ENCODE assay signal across 8 cellular contexts in genomic region chr2:113889471-113890252, GRCh38. TPM values are rescaled to one million over a fixed set of nuclear protein-coding genes. Genes with fewer than 3 reads are reported as not detected.
DNase-seq lines count a peak whose midpoint lies in the region; ATAC-seq lines count a peak whose summit lies in the region.

ACTR3 (plus strand) TSS chr2:113890089; CDS start chr2:113890280, 191 bp downstream.

- intact Hi-C loops in left colon (cut with DNase I, micrococcal nuclease) = loop anchor here in 1 of 2 donors (2.0 kb wide), 1 partner anchor 133 kb away; the partner anchor contains the start of gene SLC35F5

- ATAC-seq in GM19351 (IDR thresholded peaks at IDR 0.05; ENCODE audit: unreplicated experiment) = peak; percentile 42
- ATAC-seq in HG03521 (IDR thresholded peaks at IDR 0.05; ENCODE audit: unreplicated experiment) = peak; percentile 58
- peak; percentile 91 for ATAC-seq in left colon

- DNase-seq in C1 segment of cervical spinal cord (lab: John Stamatoyannopoulos, UW) = peak; percentile 90 to 99 (median 98)
- DNase-seq in NCI-H748 (lab: John Stamatoyannopoulos, UW; ENCODE audit: unreplicated experiment) = peak; percentile 96
- peak; percentile 97 for DNase-seq in activated CD4-positive, alpha-beta T cell treated with anti-CD3 and anti-CD28 coated beads, Interleukin-2, amount 50 U/mL, for 1 hour
- DNase-seq in cortex of kidney (lab: John Stamatoyannopoulos, UW) = peak; percentile 67
- DNase-seq in left colon = peak; percentile 98 to 99
- DNase-seq in stimulated activated CD4-positive, alpha-beta T cell treated with anti-CD3 and anti-CD28 coated beads, Interleukin-1b, Interleukin-23, amount 100 ng/mL, for 48 hours = peak; percentile 98

RNA-seq across cellular contexts. Expression of gene ACTR3, which starts in this region (rescaled TPM):
- total RNA-seq in left colon = 100 to 1,000 TPM; 252 to 276 TPM

Comparison
In these comparisons a context has a peak if more than half of its experiments do, and no peak if none do; other contexts are left out.
1. Peak in every context shown above with its lines: DNase-seq and ATAC-seq.